In genomic region chr12:19018302-19018980, GRCh38 we compare ENCODE assay signal across 14 cellular contexts.
DNase-seq lines count a peak whose midpoint lies in the region; ATAC-seq, FAIRE-seq and TF ChIP-seq lines count a peak whose summit lies in the region.
"Had no signal": no experiment of that assay in that cellular context is flagged by ENCODE, and none has a peak within 500 bp of the region (broad histone marks: within the 10 kb centered on the region; RNA-seq: fewer than 3 reads in every experiment).

No MANE protein-coding gene starts in this region.

- H3K36me3 Mint-ChIP-seq in activated CD4-positive, alpha-beta memory T cell treated with anti-CD3 and anti-CD28 coated beads for 36 hours: no peaks in the 10 kb centered on the region
- H3K36me3 Mint-ChIP-seq: CD4-positive, alpha-beta memory T cell had no signal

- H3K4me1 ChIP-seq in SJSA1 (replicated peaks) (peaks cover 21% of the 10 kb centered on the region), pancreas (peaks cover 6 to 12% (median 7%) of the 10 kb centered on the region in 3 donors)
- H3K4me1 ChIP-seq: spleen had no signal

- H3K27me3 ChIP-seq in SJSA1 (replicated peaks): no peaks in the 10 kb centered on the region
- H3K27me3 ChIP-seq in pancreas: no peaks in the 10 kb centered on the region
- H3K27me3 ChIP-seq: spleen had no signal

- peaks cover 6% of the 10 kb centered on the region for H3K27me3 Mint-ChIP-seq in activated CD4-positive, alpha-beta memory T cell treated with anti-CD3 and anti-CD28 coated beads for 36 hours

- H3K36me3 ChIP-seq in SJSA1 (no peaks in the 10 kb centered on the region), pancreas (no peaks in the 10 kb centered on the region)
- H3K36me3 ChIP-seq: spleen had no signal

- intact Hi-C loops in pancreas (cut with DNase I): no loop called here
- intact Hi-C loops in activated CD4-positive, alpha-beta memory T cell treated with anti-CD3 and anti-CD28 coated beads for 36 hours (cut with micrococcal nuclease): no loop called here

- POLR2A ChIA-PET in activated CD4-positive, alpha-beta memory T cell treated with anti-CD3 and anti-CD28 coated beads for 36 hours (lab: Charles Lee): no interaction called here

- H3K4me1 Mint-ChIP-seq in activated CD4-positive, alpha-beta memory T cell treated with anti-CD3 and anti-CD28 coated beads for 36 hours (ENCODE audit: low read depth): no peaks in the 10 kb centered on the region
- H3K4me1 Mint-ChIP-seq: CD4-positive, alpha-beta memory T cell had no signal

- no peak overlapping the region for H3K27ac Mint-ChIP-seq in activated CD4-positive, alpha-beta memory T cell treated with anti-CD3 and anti-CD28 coated beads for 36 hours
- H3K27ac Mint-ChIP-seq: CD4-positive, alpha-beta memory T cell had no signal

- DNase-seq in Daoy (ENCODE audit: low read depth) (peak; percentile 29), SJSA1 (ENCODE audit: low read depth in 1 of 2, low spot score in 2 of 2) (peak in 1 of 2 experiments; percentile 65), fibroblast of the conjunctiva (ENCODE audit: low read depth) (peak; percentile 62), pancreas (no peak), NCI-H1417 treated with DMSO at 0.1 percent for 48 hours (lab: John Stamatoyannopoulos, UW) (no peak), cerebellum (ENCODE audit: low spot score) (no peak)
- no peak for DNase-seq in activated CD4-positive, alpha-beta memory T cell treated with anti-CD3 and anti-CD28 coated beads for 36 hours
- DNase-seq: caudate nucleus; CD4-positive, alpha-beta memory T cell; glutamatergic neuron; NCI-H1930; spleen; stimulated activated CD8-positive, alpha-beta memory T cell treated with anti-CD3 and anti-CD28 coated beads, Interleukin-4, amount 100 ng/mL, for 48 hours had no signal

- no peaks in the 10 kb centered on the region for H3K9me3 Mint-ChIP-seq in activated CD4-positive, alpha-beta memory T cell treated with anti-CD3 and anti-CD28 coated beads for 36 hours

- H3K4me3 ChIP-seq in SJSA1 (no peak overlapping the region), pancreas (no peak overlapping the region)
- H3K4me3 ChIP-seq: spleen had no signal

- no peak for FAIRE-seq in pancreas (lab: Jason Lieb, UNC)

- WGBS in pancreas, 2 donors: 17% methylated on average over 1 of the region's 1 CpG

- H3K4me3 Mint-ChIP-seq in activated CD4-positive, alpha-beta memory T cell treated with anti-CD3 and anti-CD28 coated beads for 36 hours: no peak overlapping the region

- TF ChIP-seq CTCF in pancreas (IDR thresholded peaks at IDR 0.05): no peak

- CTCF ChIA-PET in activated CD4-positive, alpha-beta memory T cell treated with anti-CD3 and anti-CD28 coated beads for 36 hours (lab: Charles Lee): no interaction called here

- H3K9me3 ChIP-seq in SJSA1 (replicated peaks) (no peaks in the 10 kb centered on the region), pancreas (no peaks in the 10 kb centered on the region)
- H3K9me3 ChIP-seq: spleen had no signal

- ATAC-seq in pancreas: peak in 3 of 4 donors; percentile 32 to 67 (median 65)
- ATAC-seq in GM19023 (IDR thresholded peaks at IDR 0.05; ENCODE audit: unreplicated experiment): no peak

- peak overlapping the region; percentile 74 for H3K27ac ChIP-seq in SJSA1
- peak overlapping the region in 2 of 4 donors; percentile 5 to 60 for H3K27ac ChIP-seq in pancreas
- H3K27ac ChIP-seq: spleen had no signal

Comparison
In these comparisons a context has a peak if more than half of its experiments do, and no peak if none do; other contexts are left out.
1. DNase-seq: peak in Daoy (single experiment) and fibroblast of the conjunctiva (single experiment); none in pancreas (0 of 6), NCI-H1417 treated with DMSO at 0.1 percent for 48 hours (single experiment), activated CD4-positive, alpha-beta memory T cell treated with anti-CD3 and anti-CD28 coated beads for 36 hours (single experiment) and cerebellum (single experiment).